Comparison of ENCODE assay signal across 18 cellular contexts in the genomic region with DNA sequence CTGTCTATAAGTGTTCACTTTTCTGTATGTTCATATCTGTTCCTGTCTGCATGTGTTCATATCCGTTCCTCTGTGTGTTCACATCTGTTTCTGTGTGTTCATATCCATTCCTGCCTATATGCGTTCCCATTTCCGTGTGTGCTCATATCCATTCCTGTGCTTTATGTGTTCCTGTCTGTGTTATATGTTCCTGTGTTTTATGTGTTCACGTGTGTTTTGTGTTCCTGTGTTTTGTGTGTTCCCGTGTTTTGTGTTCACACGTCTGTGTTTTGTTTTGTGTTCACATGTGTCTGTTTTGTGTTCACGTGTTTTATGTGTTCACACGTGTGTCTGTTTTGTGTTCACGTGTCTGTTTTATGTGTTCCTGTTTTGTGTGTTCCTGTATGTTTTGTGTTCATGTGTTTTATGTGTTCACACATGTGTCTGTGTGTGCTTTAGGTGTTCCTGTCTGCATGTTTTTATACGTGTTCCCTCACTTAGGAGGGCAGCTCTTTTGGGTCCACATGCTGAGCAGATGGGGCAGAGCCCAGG. TPM values are rescaled to one million over a fixed set of nuclear protein-coding genes. Genes with fewer than 3 reads are reported as not detected.
DNase-seq lines count a peak whose midpoint lies in the region; ATAC-seq, FAIRE-seq and TF ChIP-seq lines count a peak whose summit lies in the region.
"Had no signal": no experiment of that assay in that cellular context is flagged by ENCODE, and none has a peak within 500 bp of the region (broad histone marks: within the 10 kb centered on the region; RNA-seq: fewer than 3 reads in every experiment).

No MANE protein-coding gene starts in this region.

- H3K27ac Mint-ChIP-seq in CD14-positive monocyte (peak overlapping the region in 6 of 7 donors; percentile 95 to 99 (median 98)), neural crest cell (ENCODE audit: unreplicated experiment) (peak overlapping the region; percentile 87)
- H3K27ac Mint-ChIP-seq: CD8-positive, alpha-beta T cell; HFFc6 had no signal

- TF ChIP-seq RAD21 in K562 (CRISPR knock-in tag; conservative IDR thresholded peaks at IDR 0.05 in 1 of 2, IDR thresholded peaks at IDR 0.05 in 1 of 2) = no peak

- H3K4me1 ChIP-seq in K562 (replicated peaks in 1 of 2; ENCODE audit: control insufficient read depth in 2 of 2, insufficient read depth in 2 of 2, low read length in 2 of 2) (peaks cover 17 to 28% of the 10 kb centered on the region in 2 experiments; a peak in 4 of 5 replicates), osteoblast (ENCODE audit: insufficient read depth, low read length) (no peaks in the 10 kb centered on the region), mucosa of descending colon (ENCODE audit: low read depth) (peaks cover 7% of the 10 kb centered on the region)

- H3K27ac ChIP-seq in K562 (ENCODE audit: extremely low read depth, low read depth, low read length) = no peak overlapping the region
- no peak overlapping the region for H3K27ac ChIP-seq in osteoblast (ENCODE audit: low read depth, low read length)
- H3K27ac ChIP-seq: BLaER1 had no signal

- H3K9me1 ChIP-seq in K562 (ENCODE audit: control insufficient read depth, insufficient read depth, low read length) = peaks cover 2% of the 10 kb centered on the region

- no peak for TF ChIP-seq EP300 in K562 (IDR thresholded peaks at IDR 0.05; ENCODE audit: low read length)

- H3K9ac ChIP-seq in K562 (ENCODE audit: insufficient read depth in 1 of 2, low read depth in 2 of 2, low read length in 2 of 2) = no peak overlapping the region
- H3K9ac ChIP-seq: BLaER1 had no signal

- H3K79me2 ChIP-seq in K562 (ENCODE audit: control insufficient read depth, insufficient read depth, low read length) (no peaks in the 10 kb centered on the region), osteoblast (ENCODE audit: insufficient read depth, low read length) (no peaks in the 10 kb centered on the region)

- no TSS peak for BruUV-seq in K562 (replicated peaks; lab: Mats Ljungman, UMichigan)

- 0 out of 2 replicates have a peak, but pooled peaks cover 3% of the 10 kb centered on the region for H4K20me1 ChIP-seq in K562 (replicated peaks; ENCODE audit: control insufficient read depth, insufficient read depth, low read length)
- no peaks in the 10 kb centered on the region for H4K20me1 ChIP-seq in osteoblast (ENCODE audit: insufficient read depth, low read length)
- H4K20me1 ChIP-seq: BLaER1 had no signal

- CTCF ChIA-PET in K562 (lab: Yijun Ruan, JAX; ENCODE audit: low intra/inter-chr PET ratio) = no interaction called here

- no peak for DNase-seq in CD14-positive monocyte (ENCODE audit: low spot score)
- no peak for DNase-seq in K562 (ENCODE audit: extremely low read depth in 1 of 4, low spot score in 3 of 4)
- DNase-seq in neural crest cell (ENCODE audit: low read depth, low spot score) = no peak
- DNase-seq in osteoblast (ENCODE audit: insufficient read length, low spot score, missing footprints) = peak; percentile 86
- no peak for DNase-seq in anterior cingulate cortex (lab: John Stamatoyannopoulos, UW)
- no peak for DNase-seq in NCI-H1694 (lab: John Stamatoyannopoulos, UW)
- DNase-seq in mucosa of descending colon = no peak
- DNase-seq: 8988T; Calu3; CD8-positive, alpha-beta T cell; GF-D8; HCEC 1CT; HFFc6 had no signal

- H3K27me3 Mint-ChIP-seq in CD14-positive monocyte (ENCODE audit: low read depth in 3 of 3) = peaks cover 0 to 4% (median 1%) of the 10 kb centered on the region in 3 donors
- peaks cover 11% of the 10 kb centered on the region for H3K27me3 Mint-ChIP-seq in neural crest cell (ENCODE audit: low read depth)

- H3K36me3 Mint-ChIP-seq in CD14-positive monocyte (no peaks in the 10 kb centered on the region), neural crest cell (ENCODE audit: low read depth) (no peaks in the 10 kb centered on the region)
- H3K36me3 Mint-ChIP-seq: CD8-positive, alpha-beta T cell had no signal

- H2AFZ ChIP-seq in K562 (ENCODE audit: low read depth, low read length) (no peak overlapping the region), osteoblast (ENCODE audit: low read length) (no peak overlapping the region)

- no peak overlapping the region for H3K4me3 Mint-ChIP-seq in CD14-positive monocyte
- H3K4me3 Mint-ChIP-seq in neural crest cell = no peak overlapping the region
- H3K4me3 Mint-ChIP-seq: CD8-positive, alpha-beta T cell; HFFc6 had no signal

- no peaks in the 10 kb centered on the region for H3K9me3 ChIP-seq in K562 (replicated peaks; ENCODE audit: control insufficient read depth, insufficient read depth, low read depth, low read length)
- H3K9me3 ChIP-seq in osteoblast (ENCODE audit: low read depth, low read length) = no peaks in the 10 kb centered on the region
- no peaks in the 10 kb centered on the region for H3K9me3 ChIP-seq in mucosa of descending colon
- H3K9me3 ChIP-seq: BLaER1 had no signal

- peaks cover 68 to 96% of the 10 kb centered on the region in 2 experiments for H3K27me3 ChIP-seq in K562 (ENCODE audit: control insufficient read depth in 2 of 2, insufficient read depth in 2 of 2, low read length in 2 of 2)
- peaks cover 14% of the 10 kb centered on the region for H3K27me3 ChIP-seq in osteoblast (ENCODE audit: insufficient read depth, low read length)
- H3K27me3 ChIP-seq: BLaER1 had no signal

- in situ Hi-C loops in K562 (cut with MboI) = no loop called here

- TF ChIP-seq CTCF in CD14-positive monocyte (IDR thresholded peaks at IDR 0.05) = no peak
- no peak for TF ChIP-seq CTCF in K562 (IDR thresholded peaks at IDR 0.05 in 2 of 3, conservative IDR thresholded peaks at IDR 0.05 in 1 of 3; ENCODE audit: insufficient read depth in 2 of 3, low read depth in 1 of 3, low read length in 3 of 3)
- TF ChIP-seq CTCF in neural crest cell (conservative IDR thresholded peaks at IDR 0.05) = no peak
- no peak for TF ChIP-seq CTCF in osteoblast (IDR thresholded peaks at IDR 0.05; ENCODE audit: extremely low read depth, low read depth, low read length)
- no peak for TF ChIP-seq CTCF in mucosa of descending colon (IDR thresholded peaks at IDR 0.05)

- no peak overlapping the region for H3K4me3 ChIP-seq in K562
- no peak overlapping the region for H3K4me3 ChIP-seq in osteoblast (ENCODE audit: insufficient read depth, low read length)
- H3K4me3 ChIP-seq in mucosa of descending colon = no peak overlapping the region
- H3K4me3 ChIP-seq: BLaER1, GM12878 had no signal

- H3K9me3 Mint-ChIP-seq in CD14-positive monocyte (peaks cover 0 to 4% (median 0%) of the 10 kb centered on the region in 7 donors), neural crest cell (no peaks in the 10 kb centered on the region)
- H3K9me3 Mint-ChIP-seq: CD8-positive, alpha-beta T cell; HFFc6 had no signal

- 15% methylated on average over 10 of the region's 10 CpGs for WGBS in K562 (ENCODE audit: insufficient coverage, low coverage, missing lambda C conversion rate)

- no peaks in the 10 kb centered on the region for H3K36me3 ChIP-seq in K562 (ENCODE audit: control insufficient read depth, insufficient read depth, low read length)
- H3K36me3 ChIP-seq in osteoblast (ENCODE audit: insufficient read depth, low read length) = no peaks in the 10 kb centered on the region
- H3K36me3 ChIP-seq in mucosa of descending colon (ENCODE audit: low read depth) = no peaks in the 10 kb centered on the region
- H3K36me3 ChIP-seq: BLaER1 had no signal

- POLR2A ChIA-PET in K562 (lab: Yijun Ruan, JAX) = interaction anchor here (0.6 kb wide), 1 partner anchor 331 kb away, joined by 3 read pairs; no protein-coding TSS in a partner anchor

- H3K4me2 ChIP-seq in K562 (ENCODE audit: insufficient read depth, low read length) (no peak overlapping the region), osteoblast (ENCODE audit: insufficient read depth, low read length) (no peak overlapping the region)
- H3K4me2 ChIP-seq: BLaER1 had no signal

- no peak for TF ChIP-seq POLR2A in K562 (conservative IDR thresholded peaks at IDR 0.05)

- ATAC-seq in K562 (no peak), mucosa of descending colon (no peak)
- ATAC-seq: CD8-positive, alpha-beta T cell; GM12878 had no signal

- intact Hi-C loops in CD14-positive monocyte (cut with micrococcal nuclease) = no loop called here
- intact Hi-C loops in K562 (cut with micrococcal nuclease) = no loop called here
- intact Hi-C loops in mucosa of descending colon (cut with DNase I, micrococcal nuclease) = no loop called here

- peaks cover 76% of the 10 kb centered on the region for H3K4me1 Mint-ChIP-seq in CD14-positive monocyte
- H3K4me1 Mint-ChIP-seq in neural crest cell = peaks cover 13% of the 10 kb centered on the region

- FAIRE-seq in K562 (lab: Jason Lieb, UNC) = peak; percentile 32
- FAIRE-seq: GM12878, GM19239 had no signal

RNA-seq across cellular contexts. Expression of gene CNPY1, which starts 42.2 kb away (rescaled TPM):
- polyA plus RNA-seq in CD14-positive monocyte (not detected), K562 (2011; rRNA removed) (not detected in 2 replicates), K562 (2014; fragmentation: Illumina TruSeq; extraction: Trizol) (not detected in 2 replicates), K562 (2014; fragmentation: Nextera tagmentation; extraction: Ambion mirVana) (not detected), K562 (2014; rRNA removed) (not detected in 2 replicates)
- total RNA-seq in K562 (2011; cell fraction: chromatin; rRNA removed; ENCODE audit: low replicate concordance) = not detected in 2 replicates
- total RNA-seq in K562 (2011; cell fraction: nucleolus; rRNA removed) = not detected in 2 replicates
- not detected in 2 replicates for total RNA-seq in K562 (2011; cell fraction: nucleoplasm; rRNA removed)
- total RNA-seq in K562 (2014; rRNA removed) (not detected in 2 replicates), K562 (2014; rRNA removed; fragmentation: Illumina TruSeq; extraction: Trizol) (not detected in 2 replicates), K562 (2015; rRNA removed; fragmentation: Illumina TruSeq; extraction: Trizol) (not detected in 2 replicates), K562 (2021) (not detected in 2 replicates), neural crest cell (1.5 and 2.4 TPM in 2 replicates), osteoblast (not detected in 2 replicates), mucosa of descending colon (not detected)
- polyA plus RNA-seq in K562 (2011; cell fraction: cytosol; rRNA removed) = not detected in 2 replicates
- not detected in 2 replicates for polyA plus RNA-seq in K562 (2011; cell fraction: nucleus; rRNA removed)
- polyA plus RNA-seq in K562 (2012) = not detected in 2 replicates
- polyA minus RNA-seq in K562 (2011; rRNA and poly(A)+ RNA removed) = not detected in 2 replicates
- polyA minus RNA-seq in K562 (2011; cell fraction: cytosol; rRNA and poly(A)+ RNA removed) = not detected in 2 replicates
- not detected in 2 replicates for polyA minus RNA-seq in K562 (2011; cell fraction: nucleus; rRNA and poly(A)+ RNA removed)
- total RNA-seq: A673; Calu3; CD8-positive, alpha-beta T cell; GM12878; HFFc6 had no signal
- polyA plus RNA-seq: AG04450, GM12878 had no signal

RNA-seq across cellular contexts. Expression of gene RBM33, which starts 55.9 kb away (rescaled TPM):
- 10 to 100 TPM; 15.0 to 22.2 TPM for polyA plus RNA-seq in CD14-positive monocyte
- 115 and 326 TPM in 2 replicates for total RNA-seq in K562 (2011; cell fraction: chromatin; rRNA removed; ENCODE audit: low replicate concordance)
- 62.0 and 78.6 TPM in 2 replicates for total RNA-seq in K562 (2011; cell fraction: nucleolus; rRNA removed)
- total RNA-seq in K562 (2011; cell fraction: nucleoplasm; rRNA removed) = 144 and 212 TPM in 2 replicates
- total RNA-seq in K562 (2014; rRNA removed) = 29.9 and 41.8 TPM in 2 replicates
- 39.3 and 47.4 TPM in 2 replicates for total RNA-seq in K562 (2014; rRNA removed; fragmentation: Illumina TruSeq; extraction: Trizol)
- total RNA-seq in K562 (2015; rRNA removed; fragmentation: Illumina TruSeq; extraction: Trizol) = 32.8 and 33.9 TPM in 2 replicates
- 67.6 and 80.7 TPM in 2 replicates for total RNA-seq in K562 (2021)
- polyA plus RNA-seq in K562 (2011; rRNA removed) = 16.1 and 17.0 TPM in 2 replicates
- 11.1 and 15.9 TPM in 2 replicates for polyA plus RNA-seq in K562 (2011; cell fraction: cytosol; rRNA removed)
- 97.0 and 123 TPM in 2 replicates for polyA plus RNA-seq in K562 (2011; cell fraction: nucleus; rRNA removed)
- polyA plus RNA-seq in K562 (2012) = 23.0 and 24.9 TPM in 2 replicates
- polyA plus RNA-seq in K562 (2014; fragmentation: Illumina TruSeq; extraction: Trizol) = 23.0 and 28.7 TPM in 2 replicates
- polyA plus RNA-seq in K562 (2014; fragmentation: Nextera tagmentation; extraction: Ambion mirVana) = 1 to 10 TPM; 4.4 to 4.7 TPM
- polyA plus RNA-seq in K562 (2014; rRNA removed) = 27.3 and 31.7 TPM in 2 replicates
- polyA minus RNA-seq in K562 (2011; rRNA and poly(A)+ RNA removed) = 84.2 and 91.2 TPM in 2 replicates
- polyA minus RNA-seq in K562 (2011; cell fraction: cytosol; rRNA and poly(A)+ RNA removed) = 23.9 and 28.3 TPM in 2 replicates
- 74.0 and 74.6 TPM in 2 replicates for polyA minus RNA-seq in K562 (2011; cell fraction: nucleus; rRNA and poly(A)+ RNA removed)
- 73.2 and 74.6 TPM in 2 replicates for total RNA-seq in neural crest cell
- total RNA-seq in osteoblast = 25.0 and 27.5 TPM in 2 replicates
- total RNA-seq in mucosa of descending colon = 10 to 100 TPM; 59.9 to 75.8 (median 69.8) TPM
